30 cellular contexts compared by ENCODE assay signal in genomic region chr12:76948895-76949294, GRCh38.
"Had no signal": no experiment of that assay in that cellular context is flagged by ENCODE, and none has a peak within 500 bp of the region (broad histone marks: within the 10 kb centered on the region; RNA-seq: fewer than 3 reads in every experiment).

No MANE protein-coding gene starts in this region.

- H3K9me3 Mint-ChIP-seq: activated B cell treated with CpG ODN at 0.5 μM for 24 hours; activated CD8-positive, alpha-beta T cell treated with anti-CD3 and anti-CD28 coated beads for 36 hours; T-helper 2 cell treated with Interferon-gamma antibody and Interleukin-4, amounts not matched to agents 5 μg/mL and 100 μg/mL, for 36 hours had no signal

- ATAC-seq: activated CD4-positive, CD25-positive, alpha-beta regulatory T cell treated with anti-CD3 and anti-CD28 coated beads, Interleukin-2, amount 50 U/mL, for 24 hours; activated CD8-positive, alpha-beta T cell treated with anti-CD3 and anti-CD28 coated beads for 36 hours; body of pancreas; gastroesophageal sphincter; T-helper 17 cell had no signal

- DNase-seq: activated B cell treated with CpG ODN at 0.5 μM for 24 hours; activated CD4-positive, alpha-beta T cell treated with anti-CD3 and anti-CD28 coated beads for 48 hours; activated CD4-positive, alpha-beta T cell treated with anti-CD3 and anti-CD28 coated beads, Interleukin-2, amount 50 U/mL, for 1 hour; activated CD4-positive, alpha-beta T cell treated with anti-CD3 and anti-CD28 coated beads, Interleukin-2, amount 50 U/mL, for 48 hours; activated CD8-positive, alpha-beta memory T cell treated with anti-CD3 and anti-CD28 coated beads for 24 hours; activated CD8-positive, alpha-beta T cell treated with anti-CD3 and anti-CD28 coated beads for 36 hours; activated effector memory CD4-positive, alpha-beta T cell treated with Interleukin-2 at 50 U/mL for 16 hours; activated gamma-delta T cell treated with Interleukin-2 at 50 U/mL for 16 hours; activated naive CD4-positive, alpha-beta T cell treated with anti-CD3 and anti-CD28 coated beads, Interleukin-2, amount 50 U/mL, for 16 hours; activated naive CD4-positive, alpha-beta T cell treated with Interleukin-2 at 50 U/mL for 16 hours; activated T-cell treated with anti-CD3 and anti-CD28 coated beads, Interleukin-2, amount 50 U/mL, for 48 hours; amniotic stem cell; anterior cingulate cortex; body of pancreas; caudate nucleus; cortex of kidney; dermis blood vessel endothelial cell; effector CD4-positive, alpha-beta T cell; esophagus squamous epithelium; foreskin melanocyte; head of caudate nucleus; T-helper 1 cell; T-helper 17 cell; T1000; WERI-Rb-1 had no signal

- H3K4me1 Mint-ChIP-seq: activated B cell treated with CpG ODN at 0.5 μM for 24 hours, T-helper 17 cell had no signal

- H3K27me3 ChIP-seq: body of pancreas, esophagus squamous epithelium, gastroesophageal sphincter had no signal

- H3K4me3 ChIP-seq: body of pancreas, esophagus squamous epithelium, gastroesophageal sphincter had no signal

- H3K27ac Mint-ChIP-seq: activated B cell treated with CpG ODN at 0.5 μM for 24 hours; activated CD8-positive, alpha-beta T cell treated with anti-CD3 and anti-CD28 coated beads for 36 hours; activated naive CD8-positive, alpha-beta T cell; T-helper 17 cell; T-helper 2 cell treated with Interferon-gamma antibody and Interleukin-4, amounts not matched to agents 5 μg/mL and 100 μg/mL, for 36 hours had no signal

- H3K27ac ChIP-seq: body of pancreas, epithelial cell of prostate, esophagus squamous epithelium, gastroesophageal sphincter, WERI-Rb-1 had no signal

- H3K4me3 Mint-ChIP-seq: activated B cell treated with CpG ODN at 0.5 μM for 24 hours; activated CD8-positive, alpha-beta T cell treated with anti-CD3 and anti-CD28 coated beads for 36 hours; activated naive CD8-positive, alpha-beta T cell; T-helper 17 cell; T-helper 2 cell treated with Interferon-gamma antibody and Interleukin-4, amounts not matched to agents 5 μg/mL and 100 μg/mL, for 36 hours had no signal

- H3K36me3 Mint-ChIP-seq: activated naive CD8-positive, alpha-beta T cell had no signal

- H3K36me3 ChIP-seq: esophagus squamous epithelium, gastroesophageal sphincter, WERI-Rb-1 had no signal

- H3K4me1 ChIP-seq: body of pancreas, gastroesophageal sphincter had no signal
